In genomic region chr1:48061162-48062136, GRCh38 we compare ENCODE assay signal across 8 cellular contexts.
DNase-seq lines count a peak whose midpoint lies in the region; ATAC-seq and TF ChIP-seq lines count a peak whose summit lies in the region.

No MANE protein-coding gene starts in this region.

- whole genome bisulfite sequencing in testis, 2 donors = 66 to 73% methylated on average over 3 of the region's 3 CpGs

- DNase-seq in COLO829 (ENCODE audit: low spot score) (peak; percentile 76), NCI-H774 (lab: John Stamatoyannopoulos, UW) (peak; percentile 78), MCF 10A (ENCODE audit: unreplicated experiment) (peak; percentile 78), islet precursor cell (peak; percentile 81), testis (peak; percentile 74)
- DNase-seq in activated CD8-positive, alpha-beta memory T cell treated with anti-CD3 and anti-CD28 coated beads, Interleukin-2, amount 50 U/mL, for 48 hours = no peak

- no peak overlapping the region for H3K4me3 ChIP-seq in testis

- H3K4me1 Mint-ChIP-seq in MCF 10A (ENCODE audit: insufficient read depth, unreplicated experiment) = no peaks in the 10 kb centered on the region

- ATAC-seq in GM19035 (IDR thresholded peaks at IDR 0.05; ENCODE audit: unreplicated experiment) (peak; percentile 53), HG03442 (IDR thresholded peaks at IDR 0.05; ENCODE audit: unreplicated experiment) (peak; percentile 60)

- CTCF ChIA-PET in MCF 10A (lab: Yijun Ruan, JAX) = interaction anchor here (0.6 to 6.8 kb wide), 61 partner anchors 8 to 654 kb away, joined by 3 to 141 read pairs (median 5); partner anchors contain the start of gene TRABD2B

- no peak overlapping the region for H3K27ac ChIP-seq in testis

- no peak for TF ChIP-seq POLR2A in testis (IDR thresholded peaks at IDR 0.05)

- POLR2A ChIA-PET in MCF 10A (lab: Yijun Ruan, JAX) = interaction anchor here (0.9 to 2.2 kb wide), 7 partner anchors 11 to 328 kb away, joined by 3 to 11 read pairs (median 5); partner anchors contain the start of gene TRABD2B

- no peaks in the 10 kb centered on the region for H3K4me1 ChIP-seq in testis

- no peaks in the 10 kb centered on the region for H3K27me3 Mint-ChIP-seq in MCF 10A (ENCODE audit: insufficient read depth, unreplicated experiment)

- no peak overlapping the region for H3K27ac Mint-ChIP-seq in MCF 10A (ENCODE audit: low read depth, unreplicated experiment)

- no TSS peak for BruUV-seq in MCF 10A (replicated peaks; lab: Mats Ljungman, UMichigan)

- H3K36me3 Mint-ChIP-seq in MCF 10A (ENCODE audit: insufficient read depth, unreplicated experiment) = peaks cover under 1% of the 10 kb centered on the region

- H3K36me3 ChIP-seq in testis (ENCODE audit: low read depth, missing control alignments) = no peaks in the 10 kb centered on the region

- no peak overlapping the region for H3K4me3 Mint-ChIP-seq in MCF 10A (ENCODE audit: unreplicated experiment)

- H3K27me3 ChIP-seq in testis = no peaks in the 10 kb centered on the region

- H3K9me3 ChIP-seq in testis = no peaks in the 10 kb centered on the region

- intact Hi-C loops in MCF 10A (cut with micrococcal nuclease) (loop anchor here (1.0 to 5.0 kb wide), 4 partner anchors 64 to 323 kb away; partner anchors contain the start of gene TRABD2B), testis (cut with DNase I; ENCODE audit: low total_unique reads) (loop anchor here (10.0 kb wide), 1 partner anchor 327 kb away; no protein-coding TSS in a partner anchor)

- peak; percentile 82 for TF ChIP-seq CTCF in MCF 10A (IDR thresholded peaks at IDR 0.05; ENCODE audit: unreplicated experiment)
- TF ChIP-seq CTCF in testis (IDR thresholded peaks at IDR 0.05) = peak in 2 of 3 experiments; percentile 63 to 71

- H3K9me3 Mint-ChIP-seq in MCF 10A (ENCODE audit: unreplicated experiment) = no peaks in the 10 kb centered on the region
